Comparison of ENCODE assay signal across 8 cellular contexts in the genomic region with DNA sequence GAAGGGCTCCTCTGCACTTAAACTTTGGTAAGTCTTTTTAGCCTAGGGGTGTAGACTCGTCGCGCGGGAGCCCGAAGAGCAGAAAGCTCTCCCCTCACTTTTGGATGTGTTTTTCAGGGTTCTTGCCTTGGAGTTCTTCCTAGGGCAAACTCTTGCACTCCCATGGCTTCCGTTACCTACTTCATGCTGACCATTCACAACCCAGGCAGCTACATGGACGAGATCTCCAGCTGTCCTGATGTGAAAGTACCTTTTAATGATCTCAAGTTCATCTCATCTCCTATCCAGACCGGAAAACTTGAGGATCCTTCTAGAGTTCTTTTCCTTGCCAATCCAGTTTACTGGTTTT. TPM values are rescaled to one million over a fixed set of nuclear protein-coding genes. Genes with fewer than 3 reads are reported as not detected.
A peak's percentile ranks its signal among the peaks of the same experiment; 100 is the strongest.
DNase-seq lines count a peak whose midpoint lies in the region; ATAC-seq and TF ChIP-seq lines count a peak whose summit lies in the region.

No MANE protein-coding gene starts in this region.

- intact Hi-C loops in heart right ventricle (cut with DNase I), result loop anchor here in 2 of 10 donors (1.0 to 5.0 kb wide), 3 partner anchors 8 to 45 kb away; partner anchors contain the start of gene RC3H2 (in 1 of the 2)

- WGBS in heart right ventricle, 2 donors, result 0 to 1% methylated on average over 8 of the region's 8 CpGs

- no peak for TF ChIP-seq CTCF in heart right ventricle (IDR thresholded peaks at IDR 0.05)

- H3K27me3 ChIP-seq in heart right ventricle, result no peaks in the 10 kb centered on the region

- H3K36me3 ChIP-seq in heart right ventricle, result peaks cover 0 to 18% (median 5%) of the 10 kb centered on the region in 9 donors

- ATAC-seq in heart right ventricle (peak in 6 of 8 donors; percentile 14 to 51 (median 38)), HG03108 (IDR thresholded peaks at IDR 0.05; ENCODE audit: unreplicated experiment) (no peak)

- DNase-seq in DMS53 (lab: John Stamatoyannopoulos, UW) (peak; percentile 65), DMS53 treated with DMSO at 0.1 percent for 48 hours (lab: John Stamatoyannopoulos, UW; ENCODE audit: unreplicated experiment) (no peak), SW480 (ENCODE audit: low spot score) (peak; percentile 60), heart right ventricle (no peak), amygdala (lab: John Stamatoyannopoulos, UW) (no peak), hepatic stellate cell (ENCODE audit: low spot score) (no peak)

- H3K4me1 ChIP-seq in heart right ventricle, result peaks cover 3 to 41% (median 32%) of the 10 kb centered on the region in 9 donors

- H3K4me3 ChIP-seq in heart right ventricle (peak overlapping the region; percentile 62 to 94 (median 84)), skin epidermis (peak overlapping the region; percentile 57 to 94 (median 63))

- no peaks in the 10 kb centered on the region for H3K9me3 ChIP-seq in heart right ventricle

- H3K27ac ChIP-seq in heart right ventricle (peak overlapping the region; percentile 36 to 96 (median 90)), skin epidermis (peak overlapping the region; percentile 49 to 92 (median 88))

RNA-seq across cellular contexts. Expression of gene ZBTB26, which starts 0.5 kb away (rescaled TPM):
- total RNA-seq in heart right ventricle, result 1 to 10 TPM; 3.0 to 5.5 (median 4.5) TPM
- 1 to 10 TPM; 2.0 to 2.2 TPM for polyA plus RNA-seq in heart right ventricle

RNA-seq across cellular contexts. Expression of gene RABGAP1, which starts 9.0 kb away (rescaled TPM):
- total RNA-seq in heart right ventricle, result 10 to 100 TPM; 36.9 to 62.3 (median 48.7) TPM
- 10 to 100 TPM in 1 of 2 donors, 1 to 10 TPM in 1; 9.3 to 11.6 TPM for polyA plus RNA-seq in heart right ventricle

RNA-seq across cellular contexts. Expression of gene ZBTB6, which starts 18.7 kb away (rescaled TPM):
- total RNA-seq in heart right ventricle, result 1 to 10 TPM; 4.3 to 7.0 (median 6.0) TPM
- 1 to 10 TPM; 2.2 to 2.3 TPM for polyA plus RNA-seq in heart right ventricle

RNA-seq across cellular contexts. Expression of gene RC3H2, which starts 26.7 kb away (rescaled TPM):
- 10 to 100 TPM; 35.6 to 52.2 (median 43.5) TPM for total RNA-seq in heart right ventricle
- polyA plus RNA-seq in heart right ventricle, result 10 to 100 TPM in 1 of 2 donors, 1 to 10 TPM in 1; 7.1 to 13.0 TPM

Comparison
In these comparisons a context has a peak if more than half of its experiments do, and no peak if none do; other contexts are left out.
1. DNase-seq: peak in DMS53 (single experiment) and SW480 (single experiment); none in DMS53 treated with DMSO at 0.1 percent for 48 hours (single experiment), heart right ventricle (0 of 2), amygdala (0 of 56) and hepatic stellate cell (single experiment).